ENCODE assay signal across 14 cellular contexts in the genomic region with DNA sequence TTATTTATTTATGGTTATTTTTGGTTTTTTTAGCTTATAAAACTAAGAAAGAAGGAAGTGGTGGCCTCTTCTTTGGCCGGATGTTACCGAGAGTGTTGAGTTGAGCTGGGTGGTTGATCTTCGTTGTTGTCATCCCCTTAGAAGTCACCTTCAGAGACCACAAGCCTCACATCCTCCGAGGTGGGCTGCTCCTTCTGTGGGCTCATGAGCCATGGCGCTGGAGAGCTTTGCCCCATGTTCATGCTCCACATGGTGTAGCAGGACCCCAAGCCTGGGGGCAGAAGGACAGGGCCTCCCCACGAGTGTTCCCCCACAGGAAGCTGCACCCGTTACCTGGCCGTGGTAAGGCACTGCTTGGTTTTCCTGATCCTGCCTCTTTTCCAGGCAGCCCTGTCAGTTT. TPM values are rescaled to one million over a fixed set of nuclear protein-coding genes. Genes with fewer than 3 reads are reported as not detected.
DNase-seq lines count a peak whose midpoint lies in the region; ATAC-seq and TF ChIP-seq lines count a peak whose summit lies in the region.
"Had no signal": no experiment of that assay in that cellular context is flagged by ENCODE, and none has a peak within 500 bp of the region (broad histone marks: within the 10 kb centered on the region; RNA-seq: fewer than 3 reads in every experiment).

No MANE protein-coding gene starts in this region.

- no peak overlapping the region for H3K14ac ChIP-seq in mesenchymal stem cell (ENCODE audit: low read length in 2 of 2)

- no peak overlapping the region for H3K18ac ChIP-seq in mesenchymal stem cell (ENCODE audit: low read depth in 1 of 2, low read length in 2 of 2)

- H3K4me1 ChIP-seq in Peyer's patch = no peaks in the 10 kb centered on the region
- H3K4me1 ChIP-seq in mesenchymal stem cell (ENCODE audit: control insufficient read depth, insufficient read depth, low read depth, low read length) = no peaks in the 10 kb centered on the region

- no peak overlapping the region for H2BK5ac ChIP-seq in mesenchymal stem cell (ENCODE audit: low read depth, low read length, poor library complexity, severe bottlenecking)

- no peaks in the 10 kb centered on the region for H3K79me1 ChIP-seq in mesenchymal stem cell (replicated peaks; ENCODE audit: low read length, poor library complexity, severe bottlenecking)

- H2BK15ac ChIP-seq in mesenchymal stem cell (ENCODE audit: low read depth, poor library complexity, severe bottlenecking) = no peak overlapping the region

- DNase-seq in Peyer's patch (peak in 2 of 3 donors; percentile 26 to 61), mesenchymal stem cell (no peak), cerebellar cortex (ENCODE audit: low spot score) (no peak), Kasumi-1 (lab: John Stamatoyannopoulos, UW) (no peak), NCI-H524 treated with DMSO at 0.1 percent for 48 hours (lab: John Stamatoyannopoulos, UW) (no peak)
- DNase-seq: NCI-H524, Right ventricle myocardium superior had no signal

- H3K4ac ChIP-seq in mesenchymal stem cell (ENCODE audit: low read depth in 1 of 2, low read length in 2 of 2) = no peak overlapping the region

- 70% methylated on average over 7 of the region's 8 CpGs for WGBS in mesenchymal stem cell

- peak; percentile 56 for ATAC-seq in GM18499 (IDR thresholded peaks at IDR 0.05; ENCODE audit: insufficient read depth, unreplicated experiment)
- peak; percentile 72 for ATAC-seq in GM21526 (IDR thresholded peaks at IDR 0.05; ENCODE audit: low FRiP score, unreplicated experiment)
- no peak for ATAC-seq in HG03432 (IDR thresholded peaks at IDR 0.05; ENCODE audit: unreplicated experiment)
- ATAC-seq: sciatic nerve had no signal

- TF ChIP-seq POLR2A in Peyer's patch (IDR thresholded peaks at IDR 0.05) = no peak

- no peak overlapping the region for H3K4me2 ChIP-seq in mesenchymal stem cell (ENCODE audit: low read length, poor library complexity, severe bottlenecking)

- peak overlapping the region; percentile 3 for H4K91ac ChIP-seq in mesenchymal stem cell (ENCODE audit: low read length)

- no peak overlapping the region for H3K9ac ChIP-seq in mesenchymal stem cell (ENCODE audit: low read length)

- H2AK5ac ChIP-seq in mesenchymal stem cell (ENCODE audit: low read length, severe bottlenecking) = no peak overlapping the region

- H3K36me3 ChIP-seq in Peyer's patch (no peaks in the 10 kb centered on the region), mesenchymal stem cell (ENCODE audit: control insufficient read depth in 1 of 2, insufficient read depth in 2 of 2, low read depth in 1 of 2, low read length in 2 of 2) (no peaks in the 10 kb centered on the region)

- H2AFZ ChIP-seq in mesenchymal stem cell (ENCODE audit: low read depth, low read length) = no peak overlapping the region

- H2BK120ac ChIP-seq in mesenchymal stem cell (ENCODE audit: low read depth, low read length) = no peak overlapping the region

- H4K8ac ChIP-seq in mesenchymal stem cell (ENCODE audit: low read length) = no peak overlapping the region

- H3K27me3 ChIP-seq in Peyer's patch = no peaks in the 10 kb centered on the region
- H3K27me3 ChIP-seq in mesenchymal stem cell (ENCODE audit: control insufficient read depth in 1 of 2, insufficient read depth in 1 of 2, low read length in 2 of 2) = peaks cover 0 to 4% of the 10 kb centered on the region in 2 experiments
- H3K27me3 ChIP-seq: testis had no signal

- H3K27ac ChIP-seq in Peyer's patch (no peak overlapping the region), mesenchymal stem cell (ENCODE audit: low read length, poor library complexity, severe bottlenecking) (no peak overlapping the region)
- H3K27ac ChIP-seq: testis had no signal

- H3K9me3 ChIP-seq in Peyer's patch = no peaks in the 10 kb centered on the region
- peaks cover 2% of the 10 kb centered on the region for H3K9me3 ChIP-seq in mesenchymal stem cell (ENCODE audit: control insufficient read depth, low read length)
- H3K9me3 ChIP-seq: testis had no signal

- no peak overlapping the region for H2BK12ac ChIP-seq in mesenchymal stem cell (ENCODE audit: low read length in 2 of 2)

- TF ChIP-seq CTCF in Peyer's patch (IDR thresholded peaks at IDR 0.05) = no peak

- H3K23ac ChIP-seq in mesenchymal stem cell (ENCODE audit: low read length in 2 of 2) = no peak overlapping the region

- no peak overlapping the region for H3K4me3 ChIP-seq in Peyer's patch
- no peak overlapping the region for H3K4me3 ChIP-seq in mesenchymal stem cell (ENCODE audit: insufficient read depth in 1 of 2, low read depth in 1 of 2, low read length in 2 of 2)
- H3K4me3 ChIP-seq: testis had no signal

RNA-seq across cellular contexts. Expression of gene SNTG2, which starts 23.4 kb away (rescaled TPM):
- total RNA-seq in Peyer's patch = 10 to 100 TPM in 1 of 4 donors, 1 to 10 TPM in 3; 1.8 to 65.2 (median 3.9) TPM
- 0.15 TPM for polyA plus RNA-seq in mesenchymal stem cell (2013, experiment 1 of 2)
- 0.08 TPM for polyA plus RNA-seq in mesenchymal stem cell (2013, experiment 2 of 2)
- total RNA-seq: HT-29 had no signal
- polyA plus RNA-seq: neural cell had no signal

Comparison
In these comparisons a context has a peak if more than half of its experiments do, and no peak if none do; other contexts are left out.
1. DNase-seq: peak in Peyer's patch (2 of 3); none in mesenchymal stem cell (single experiment), cerebellar cortex (single experiment), Kasumi-1 (0 of 2) and NCI-H524 treated with DMSO at 0.1 percent for 48 hours (single experiment).